8 cellular contexts compared by ENCODE assay signal in the genomic region with DNA sequence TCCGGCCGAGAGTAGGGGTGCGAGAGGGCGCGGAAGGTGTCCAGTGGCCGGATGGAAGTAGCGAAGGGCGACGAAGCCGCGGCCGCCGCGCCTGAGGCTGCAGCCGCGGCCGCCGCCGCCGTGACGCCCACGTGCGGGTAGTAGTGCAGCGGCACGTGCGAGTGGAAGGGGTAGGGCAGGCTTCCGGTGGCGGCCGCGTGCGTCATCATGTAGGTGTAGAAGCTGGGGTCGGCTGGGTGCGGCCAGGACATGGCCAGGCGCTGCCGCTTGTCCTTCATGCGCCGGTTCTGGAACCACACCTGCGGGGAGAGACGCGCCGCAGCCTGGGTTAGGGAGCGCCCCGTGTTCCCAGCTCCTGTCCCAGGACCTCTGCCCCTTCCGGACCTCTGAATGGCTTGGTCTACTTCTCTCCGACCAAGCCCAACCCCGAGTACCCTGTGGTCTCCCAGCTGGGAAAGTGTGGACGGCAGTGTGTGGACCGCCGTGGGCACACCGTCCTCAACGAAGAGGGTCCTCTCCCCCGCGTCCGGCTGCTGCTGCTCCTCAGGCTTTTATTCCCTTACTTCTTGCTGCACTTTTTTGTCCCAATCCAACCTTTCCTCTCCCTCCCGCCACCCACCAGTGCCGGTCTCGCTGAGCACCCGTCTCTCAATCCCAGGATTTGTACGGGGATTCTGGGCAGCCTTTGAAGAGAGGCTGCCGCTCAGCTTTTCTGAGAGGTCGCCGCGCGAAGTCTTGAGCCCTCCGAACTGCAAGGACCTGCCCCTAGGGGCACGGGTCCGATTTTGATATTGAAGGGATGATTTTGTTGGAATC. TPM values are rescaled to one million over a fixed set of nuclear protein-coding genes. Genes with fewer than 3 reads are reported as not detected.
DNase-seq lines count a peak whose midpoint lies in the region; ATAC-seq and TF ChIP-seq lines count a peak whose summit lies in the region.

No MANE protein-coding gene starts in this region.

- ATAC-seq in activated T-cell treated with anti-CD3 and anti-CD28 coated beads, Interleukin-2, amount 50 U/mL, for 72 hours (replicated peaks in 1 of 2), result peak; percentile 23 to 37
- peak; percentile 31 for ATAC-seq in stimulated activated naive CD8-positive, alpha-beta T cell treated with anti-CD3 and anti-CD28 coated beads, Interleukin-15, amount 100 ng/mL, for 72 hours
- ATAC-seq in HG02981 (IDR thresholded peaks at IDR 0.05; ENCODE audit: unreplicated experiment) (no peak), GM18519 (IDR thresholded peaks at IDR 0.05; ENCODE audit: low FRiP score, unreplicated experiment) (no peak)

- H3K9me3 Mint-ChIP-seq in activated T-cell treated with anti-CD3 and anti-CD28 coated beads, Interleukin-2, amount 50 U/mL, for 72 hours, result peaks cover under 1 to 2% of the 10 kb centered on the region in 2 donors
- H3K9me3 Mint-ChIP-seq in glutamatergic neuron (ENCODE audit: unreplicated experiment), result peaks cover 30% of the 10 kb centered on the region
- H3K9me3 Mint-ChIP-seq in stimulated activated naive CD8-positive, alpha-beta T cell treated with anti-CD3 and anti-CD28 coated beads, Interleukin-15, amount 100 ng/mL, for 72 hours, result peaks cover 17 to 52% of the 10 kb centered on the region in 2 donors

- H3K27ac Mint-ChIP-seq in activated T-cell treated with anti-CD3 and anti-CD28 coated beads, Interleukin-2, amount 50 U/mL, for 72 hours, result peak overlapping the region; percentile 83
- no peak overlapping the region for H3K27ac Mint-ChIP-seq in glutamatergic neuron (ENCODE audit: unreplicated experiment)
- H3K27ac Mint-ChIP-seq in stimulated activated naive CD8-positive, alpha-beta T cell treated with anti-CD3 and anti-CD28 coated beads, Interleukin-15, amount 100 ng/mL, for 72 hours, result peak overlapping the region in 1 of 2 donors; percentile 87

- peaks cover 13 to 16% of the 10 kb centered on the region in 2 donors for H3K36me3 Mint-ChIP-seq in activated T-cell treated with anti-CD3 and anti-CD28 coated beads, Interleukin-2, amount 50 U/mL, for 72 hours (ENCODE audit: insufficient read depth in 2 of 2)
- H3K36me3 Mint-ChIP-seq in glutamatergic neuron (ENCODE audit: unreplicated experiment), result no peaks in the 10 kb centered on the region

- no peak for DNase-seq in activated T-cell treated with anti-CD3 and anti-CD28 coated beads, Interleukin-2, amount 50 U/mL, for 72 hours
- DNase-seq in activated T-cell treated with anti-CD3 and anti-CD28 coated beads for 4 hours (no peak), SK-N-MC (ENCODE audit: low read depth, low spot score) (no peak), glutamatergic neuron (peak; percentile 56), DMS79 (lab: John Stamatoyannopoulos, UW) (no peak)
- no peak for DNase-seq in stimulated activated naive CD8-positive, alpha-beta T cell treated with anti-CD3 and anti-CD28 coated beads, Interleukin-15, amount 100 ng/mL, for 72 hours

- no peaks in the 10 kb centered on the region for H3K9me3 ChIP-seq in SK-N-MC (ENCODE audit: low read depth, low read length)

- peaks cover 77% of the 10 kb centered on the region for H3K27me3 Mint-ChIP-seq in activated T-cell treated with anti-CD3 and anti-CD28 coated beads, Interleukin-2, amount 50 U/mL, for 72 hours (ENCODE audit: low read depth)
- peaks cover 43% of the 10 kb centered on the region for H3K27me3 Mint-ChIP-seq in glutamatergic neuron (ENCODE audit: unreplicated experiment)
- peaks cover 92% of the 10 kb centered on the region for H3K27me3 Mint-ChIP-seq in stimulated activated naive CD8-positive, alpha-beta T cell treated with anti-CD3 and anti-CD28 coated beads, Interleukin-15, amount 100 ng/mL, for 72 hours

- H3K9ac ChIP-seq in SK-N-MC (ENCODE audit: insufficient read length), result no peak overlapping the region

- peaks cover 25% of the 10 kb centered on the region for H3K4me1 Mint-ChIP-seq in activated T-cell treated with anti-CD3 and anti-CD28 coated beads, Interleukin-2, amount 50 U/mL, for 72 hours (ENCODE audit: low read depth)
- peaks cover 26% of the 10 kb centered on the region for H3K4me1 Mint-ChIP-seq in glutamatergic neuron (ENCODE audit: low read depth, unreplicated experiment)
- H3K4me1 Mint-ChIP-seq in stimulated activated naive CD8-positive, alpha-beta T cell treated with anti-CD3 and anti-CD28 coated beads, Interleukin-15, amount 100 ng/mL, for 72 hours, result peaks cover 43% of the 10 kb centered on the region

- peaks cover 11% of the 10 kb centered on the region; the same call in 1 of the 2 replicates for H3K36me3 ChIP-seq in SK-N-MC (ENCODE audit: insufficient read depth, low read length)

- H3K27ac ChIP-seq in SK-N-MC, result no peak overlapping the region

- peak overlapping the region; percentile 83; the same call in 1 of the 2 replicates for H3K4me3 ChIP-seq in SK-N-MC

- peak overlapping the region; percentile 43 to 46 for H3K4me3 Mint-ChIP-seq in activated T-cell treated with anti-CD3 and anti-CD28 coated beads, Interleukin-2, amount 50 U/mL, for 72 hours
- peak overlapping the region; percentile 82 for H3K4me3 Mint-ChIP-seq in glutamatergic neuron (ENCODE audit: unreplicated experiment)
- H3K4me3 Mint-ChIP-seq in stimulated activated naive CD8-positive, alpha-beta T cell treated with anti-CD3 and anti-CD28 coated beads, Interleukin-15, amount 100 ng/mL, for 72 hours, result peak overlapping the region in 1 of 2 donors; percentile 52

- TF ChIP-seq CTCF in glutamatergic neuron (IDR thresholded peaks at IDR 0.05; ENCODE audit: partially characterized antibody, unreplicated experiment), result no peak

RNA-seq across cellular contexts. Expression of gene EVX2, which starts 3.0 kb away (rescaled TPM):
- total RNA-seq in activated T-cell treated with anti-CD3 and anti-CD28 coated beads, Interleukin-2, amount 50 U/mL, for 72 hours, result not detected
- 0.76 TPM for total RNA-seq in glutamatergic neuron (ENCODE audit: unreplicated experiment)

RNA-seq across cellular contexts. Expression of gene HOXD13, which starts 11.8 kb away (rescaled TPM):
- total RNA-seq in activated T-cell treated with anti-CD3 and anti-CD28 coated beads, Interleukin-2, amount 50 U/mL, for 72 hours, result not detected
- 0.17 TPM for total RNA-seq in glutamatergic neuron (ENCODE audit: unreplicated experiment)

RNA-seq across cellular contexts. Expression of gene HOXD12, which starts 18.8 kb away (rescaled TPM):
- total RNA-seq in activated T-cell treated with anti-CD3 and anti-CD28 coated beads, Interleukin-2, amount 50 U/mL, for 72 hours, result not detected
- total RNA-seq in glutamatergic neuron (ENCODE audit: unreplicated experiment), result not detected

RNA-seq across cellular contexts. Expression of gene HOXD11, which starts 26.3 kb away (rescaled TPM):
- not detected for total RNA-seq in activated T-cell treated with anti-CD3 and anti-CD28 coated beads, Interleukin-2, amount 50 U/mL, for 72 hours
- total RNA-seq in glutamatergic neuron (ENCODE audit: unreplicated experiment), result not detected

RNA-seq across cellular contexts. Expression of gene HOXD10, which starts 35.8 kb away (rescaled TPM):
- not detected for total RNA-seq in activated T-cell treated with anti-CD3 and anti-CD28 coated beads, Interleukin-2, amount 50 U/mL, for 72 hours
- not detected for total RNA-seq in glutamatergic neuron (ENCODE audit: unreplicated experiment)

Comparison
In these comparisons a context has a peak if more than half of its experiments do, and no peak if none do; other contexts are left out.
1. ATAC-seq: peak in activated T-cell treated with anti-CD3 and anti-CD28 coated beads, Interleukin-2, amount 50 U/mL, for 72 hours (2 of 2) and stimulated activated naive CD8-positive, alpha-beta T cell treated with anti-CD3 and anti-CD28 coated beads, Interleukin-15, amount 100 ng/mL, for 72 hours (single experiment); none in HG02981 (single experiment) and GM18519 (single experiment).